In the genomic region with DNA sequence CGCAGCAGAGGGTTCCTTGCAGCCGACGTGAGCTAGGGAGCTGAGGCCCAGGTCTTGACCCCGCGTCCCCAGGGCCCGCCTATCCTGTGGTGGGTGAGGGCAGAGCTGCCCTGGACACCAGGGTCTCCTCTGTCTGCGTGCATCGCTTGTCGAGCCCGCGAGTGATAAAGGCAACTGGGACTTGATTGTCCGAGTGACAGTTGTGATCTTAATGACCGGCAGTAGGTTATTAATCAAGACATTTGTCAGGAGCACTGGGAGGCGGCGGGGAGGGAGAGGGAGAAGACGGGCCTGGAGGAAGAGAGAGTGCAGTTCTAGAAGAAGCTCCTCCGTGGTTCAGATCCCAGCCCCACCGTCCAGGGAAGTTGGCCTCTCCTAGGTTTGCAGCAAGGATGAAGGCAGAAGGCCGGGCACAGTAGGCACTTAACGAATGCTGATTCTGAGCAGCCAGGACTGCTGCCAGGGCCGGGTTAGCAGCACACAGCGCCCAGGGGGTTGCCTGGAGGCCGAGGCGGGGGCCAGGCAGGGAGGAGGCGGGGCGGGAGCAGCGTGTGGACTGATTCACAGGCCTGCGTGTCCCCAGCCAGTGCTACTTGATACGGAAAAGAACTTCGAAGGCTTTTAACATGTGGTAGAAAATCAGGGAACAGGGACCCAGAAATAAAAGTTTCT, we compare ENCODE assay signal across 14 cellular contexts. TPM values are rescaled to one million over a fixed set of nuclear protein-coding genes. Genes with fewer than 3 reads are reported as not detected.
DNase-seq lines count a peak whose midpoint lies in the region; ATAC-seq and TF ChIP-seq lines count a peak whose summit lies in the region.
"Had no signal": no experiment of that assay in that cellular context is flagged by ENCODE, and none has a peak within 500 bp of the region (broad histone marks: within the 10 kb centered on the region; RNA-seq: fewer than 3 reads in every experiment).

No MANE protein-coding gene starts in this region.

- no peak overlapping the region for H2BK120ac ChIP-seq in mesenchymal stem cell (ENCODE audit: low read depth, low read length)

- H3K4me3 ChIP-seq in body of pancreas (no peak overlapping the region), mesenchymal stem cell (ENCODE audit: insufficient read depth in 1 of 2, low read depth in 1 of 2, low read length in 2 of 2) (no peak overlapping the region), testis (no peak overlapping the region)
- H3K4me3 ChIP-seq: SJSA1 had no signal

- no peak overlapping the region for H2AFZ ChIP-seq in mesenchymal stem cell (ENCODE audit: low read depth, low read length)

- H2BK15ac ChIP-seq in mesenchymal stem cell (ENCODE audit: low read depth, poor library complexity, severe bottlenecking): no peak overlapping the region

- no peak overlapping the region for H3K4me2 ChIP-seq in mesenchymal stem cell (ENCODE audit: low read length, poor library complexity, severe bottlenecking)

- no peak overlapping the region for H4K91ac ChIP-seq in mesenchymal stem cell (ENCODE audit: low read length)

- TF ChIP-seq POLR2A in body of pancreas (IDR thresholded peaks at IDR 0.05) (no peak), testis (IDR thresholded peaks at IDR 0.05) (no peak)

- H2BK12ac ChIP-seq in mesenchymal stem cell (ENCODE audit: low read length in 2 of 2): peak overlapping the region in 1 of 2 experiments; percentile 57

- peak overlapping the region; percentile 47 for H4K8ac ChIP-seq in mesenchymal stem cell (ENCODE audit: low read length)

- intact Hi-C loops in body of pancreas (cut with DNase I): no loop called here
- intact Hi-C loops in testis (cut with DNase I; ENCODE audit: low total_unique reads): no loop called here

- peak overlapping the region; percentile 10 for H2AK5ac ChIP-seq in mesenchymal stem cell (ENCODE audit: low read length, severe bottlenecking)

- H3K27ac ChIP-seq in body of pancreas (peak overlapping the region; percentile 72 to 91 (median 82)), mesenchymal stem cell (ENCODE audit: low read length, poor library complexity, severe bottlenecking) (no peak overlapping the region), testis (peak overlapping the region; percentile 9 to 37)
- H3K27ac ChIP-seq: SJSA1 had no signal

- H3K18ac ChIP-seq in mesenchymal stem cell (ENCODE audit: low read depth in 1 of 2, low read length in 2 of 2): peak overlapping the region; percentile 73 to 78

- no peak overlapping the region for H3K9ac ChIP-seq in mesenchymal stem cell (ENCODE audit: low read length)

- H3K14ac ChIP-seq in mesenchymal stem cell (ENCODE audit: low read length in 2 of 2): no peak overlapping the region

- H3K9me3 ChIP-seq in body of pancreas (no peaks in the 10 kb centered on the region), mesenchymal stem cell (ENCODE audit: control insufficient read depth, low read length) (no peaks in the 10 kb centered on the region), testis (no peaks in the 10 kb centered on the region)
- H3K9me3 ChIP-seq: SJSA1 had no signal

- H3K36me3 ChIP-seq in body of pancreas (replicated peaks in 1 of 2; ENCODE audit: insufficient read depth in 1 of 2, low read depth in 2 of 2) (no peaks in the 10 kb centered on the region), mesenchymal stem cell (ENCODE audit: control insufficient read depth in 1 of 2, insufficient read depth in 2 of 2, low read depth in 1 of 2, low read length in 2 of 2) (peaks cover 0 to 12% of the 10 kb centered on the region in 2 experiments), testis (ENCODE audit: low read depth, missing control alignments) (no peaks in the 10 kb centered on the region)

- 49% methylated on average over 24 to 30 of the region's 30 CpGs for WGBS in body of pancreas, 2 donors
- 28% methylated on average over 30 of the region's 30 CpGs for WGBS in mesenchymal stem cell
- 63 to 66% methylated on average over 30 of the region's 30 CpGs for WGBS in testis, 2 donors

- H2BK5ac ChIP-seq in mesenchymal stem cell (ENCODE audit: low read depth, low read length, poor library complexity, severe bottlenecking): no peak overlapping the region

- DNase-seq in DMS53 (lab: John Stamatoyannopoulos, UW) (peak; percentile 75), DMS53 treated with DMSO at 0.1 percent for 48 hours (lab: John Stamatoyannopoulos, UW; ENCODE audit: unreplicated experiment) (no peak), body of pancreas (peak; percentile 55 to 81 (median 72)), mesenchymal stem cell (peak; percentile 76), testis (peak; percentile 71), NCI-H1436 treated with DMSO at 0.1 percent for 48 hours (lab: John Stamatoyannopoulos, UW) (no peak)
- DNase-seq: 8988T; activated T-cell treated with anti-CD3 and anti-CD28 coated beads, Interleukin-2, amount 50 U/mL, for 48 hours; MM.1S; stimulated activated CD4-positive, alpha-beta T cell treated with anti-CD3 and anti-CD28 coated beads, Interleukin-2, amount 100 ng/mL, for 48 hours; stimulated activated naive CD8-positive, alpha-beta T cell treated with anti-CD3 and anti-CD28 coated beads, Interleukin-15, Interleukin-2, amounts not matched to agents 100 U/mL and 50 U/mL, for 24 hours had no signal

- peaks cover 46% of the 10 kb centered on the region for H3K79me1 ChIP-seq in mesenchymal stem cell (replicated peaks; ENCODE audit: low read length, poor library complexity, severe bottlenecking)

- H3K4ac ChIP-seq in mesenchymal stem cell (ENCODE audit: low read depth in 1 of 2, low read length in 2 of 2): peak overlapping the region; percentile 24 to 35

- TF ChIP-seq CTCF in body of pancreas (IDR thresholded peaks at IDR 0.05) (no peak), testis (IDR thresholded peaks at IDR 0.05) (no peak)

- H3K27me3 ChIP-seq in body of pancreas (no peaks in the 10 kb centered on the region), mesenchymal stem cell (ENCODE audit: control insufficient read depth in 1 of 2, insufficient read depth in 1 of 2, low read length in 2 of 2) (no peaks in the 10 kb centered on the region), testis (no peaks in the 10 kb centered on the region)
- H3K27me3 ChIP-seq: SJSA1 had no signal

- H3K23ac ChIP-seq in mesenchymal stem cell (ENCODE audit: low read length in 2 of 2): no peak overlapping the region

- peak; percentile 36 for ATAC-seq in body of pancreas
- ATAC-seq in HG02870 (IDR thresholded peaks at IDR 0.05; ENCODE audit: unreplicated experiment): no peak
- no peak for ATAC-seq in GM21526 (IDR thresholded peaks at IDR 0.05; ENCODE audit: low FRiP score, unreplicated experiment)
- ATAC-seq: stimulated activated naive CD8-positive, alpha-beta T cell treated with anti-CD3 and anti-CD28 coated beads, Interleukin-15, Interleukin-2, amounts not matched to agents 100 U/mL and 50 U/mL, for 24 hours had no signal

- H3K4me1 ChIP-seq in body of pancreas (peaks cover 71% of the 10 kb centered on the region), mesenchymal stem cell (ENCODE audit: control insufficient read depth, insufficient read depth, low read depth, low read length) (peaks cover 37% of the 10 kb centered on the region), testis (peaks cover 34% of the 10 kb centered on the region)

RNA-seq across cellular contexts. Expression of gene GSE1, which starts 11.3 kb away (rescaled TPM):
- total RNA-seq in body of pancreas (100 to 1,000 TPM in 1 of 2 donors, 10 to 100 TPM in 1; 76.5 to 221 TPM), testis (100 to 1,000 TPM; 188 to 212 TPM)
- 39.2 TPM for polyA plus RNA-seq in mesenchymal stem cell (2013, experiment 1 of 2)
- 38.5 TPM for polyA plus RNA-seq in mesenchymal stem cell (2013, experiment 2 of 2)
- polyA plus RNA-seq in testis (ENCODE audit: insufficient read depth, low read depth, low replicate concordance): 49.9 TPM

Comparison
In these comparisons a context has a peak if more than half of its experiments do, and no peak if none do; other contexts are left out.
1. DNase-seq: peak in DMS53 (single experiment), body of pancreas (4 of 4), mesenchymal stem cell (single experiment) and testis (single experiment); none in DMS53 treated with DMSO at 0.1 percent for 48 hours (single experiment) and NCI-H1436 treated with DMSO at 0.1 percent for 48 hours (single experiment).